ENCODE assay signal across 18 cellular contexts in the genomic region with DNA sequence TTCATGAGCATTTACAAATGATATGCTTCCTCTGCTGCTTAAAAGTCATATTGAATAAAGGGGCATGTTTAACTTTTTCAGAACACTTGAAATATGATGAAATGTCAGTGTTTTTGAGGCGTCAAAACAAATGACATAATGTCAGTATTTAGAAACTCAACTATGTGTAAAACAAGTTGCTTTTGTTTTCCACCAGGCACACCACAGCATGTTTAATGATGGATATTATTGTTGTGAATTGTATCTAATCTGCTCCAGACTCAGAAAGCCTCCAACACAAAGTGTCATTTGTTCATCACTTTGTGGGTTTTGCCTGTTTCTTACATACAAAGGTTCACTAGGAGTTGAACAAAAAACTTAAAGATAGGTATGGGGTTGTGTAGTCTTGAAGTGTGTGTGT.
DNase-seq lines count a peak whose midpoint lies in the region; ATAC-seq, FAIRE-seq and TF ChIP-seq lines count a peak whose summit lies in the region.
"Had no signal": no experiment of that assay in that cellular context is flagged by ENCODE, and none has a peak within 500 bp of the region (broad histone marks: within the 10 kb centered on the region; RNA-seq: fewer than 3 reads in every experiment).

No MANE protein-coding gene starts in this region.

- TF ChIP-seq RAD21 in A549 (conservative IDR thresholded peaks at IDR 0.05 in 1 of 2, IDR thresholded peaks at IDR 0.05 in 1 of 2): no peak
- no peak for TF ChIP-seq RAD21 in HepG2 (CRISPR knock-in tag; IDR thresholded peaks at IDR 0.05)

- H3K27me3 ChIP-seq in GM23248 (replicated peaks; ENCODE audit: insufficient read depth) (no peaks in the 10 kb centered on the region), HepG2 (ENCODE audit: control insufficient read depth in 1 of 2, insufficient read depth in 2 of 2, low read length in 2 of 2) (no peaks in the 10 kb centered on the region)
- H3K27me3 ChIP-seq: BE2C had no signal

- WGBS in A549 (ENCODE audit: missing lambda C conversion rate): 83% methylated on average over 1 of the region's 1 CpG
- 67 to 80% methylated on average over 1 of the region's 1 CpG for WGBS in GM23248 (ENCODE audit: low coverage in 1 of 2, low lambda C conversion rate in 2 of 2, missing lambda C conversion rate in 2 of 2), 2 experiments
- 2% methylated on average over 1 of the region's 1 CpG for WGBS in HepG2 (ENCODE audit: low lambda C conversion rate)

- TF ChIP-seq EP300 in A549 (IDR thresholded peaks at IDR 0.05) (no peak), HepG2 (IDR thresholded peaks at IDR 0.05; ENCODE audit: low read depth in 2 of 2, low read length in 2 of 2) (no peak), HepG2 (CRISPR knock-in tag; IDR thresholded peaks at IDR 0.05; ENCODE audit: borderline replicate concordance) (no peak)

- H3K9me3 ChIP-seq in A549 (no peaks in the 10 kb centered on the region), GM23248 (ENCODE audit: low read depth) (no peaks in the 10 kb centered on the region), HepG2 (ENCODE audit: low read length) (no peaks in the 10 kb centered on the region)
- H3K9me3 ChIP-seq: BE2C, Caco-2, HAP-1 had no signal

- CTCF ChIA-PET in A549 (lab: Yijun Ruan, JAX): no interaction called here
- CTCF ChIA-PET in HepG2 (lab: Yijun Ruan, JAX; ENCODE audit: low intra/inter-chr PET ratio, low total read pairs): no interaction called here

- H2AFZ ChIP-seq in GM23248 (no peak overlapping the region), HepG2 (ENCODE audit: low read length) (no peak overlapping the region)

- POLR2A ChIA-PET in A549 (lab: Yijun Ruan, JAX) (no interaction called here), HepG2 (lab: Yijun Ruan, JAX) (no interaction called here)

- H3K4me3 ChIP-seq in A549 (no peak overlapping the region), GM23248 (no peak overlapping the region), HepG2 (replicated peaks in 1 of 3; ENCODE audit: insufficient read depth in 1 of 3, low read depth in 2 of 3, low read length in 3 of 3) (no peak overlapping the region)
- H3K4me3 ChIP-seq: HAP-1 had no signal

- no TSS peak for BruUV-seq in HepG2 (replicated peaks; lab: Mats Ljungman, UMichigan)

- intact Hi-C loops in HepG2 (cut with micrococcal nuclease; ENCODE audit: unreplicated experiment): no loop called here

- peak; percentile 88 for FAIRE-seq in A549 (lab: Jason Lieb, UNC)
- no peak for FAIRE-seq in HepG2 (lab: Jason Lieb, UNC)
- FAIRE-seq: H1, HTR-8/SVneo had no signal

- H4K20me1 ChIP-seq in GM23248 (ENCODE audit: insufficient read depth): no peaks in the 10 kb centered on the region
- H4K20me1 ChIP-seq in HepG2 (ENCODE audit: insufficient read depth, low read length): no peaks in the 10 kb centered on the region

- TF ChIP-seq CTCF in A549 (IDR thresholded peaks at IDR 0.05) (no peak), HepG2 (CRISPR knock-in tag; IDR thresholded peaks at IDR 0.05) (no peak)

- H3K36me3 ChIP-seq in GM23248 (ENCODE audit: low read depth) (no peaks in the 10 kb centered on the region), HepG2 (replicated peaks in 1 of 2; ENCODE audit: control insufficient read depth in 1 of 2, insufficient read depth in 2 of 2, low read length in 2 of 2) (no peaks in the 10 kb centered on the region)
- H3K36me3 ChIP-seq: BE2C, HAP-1 had no signal

- no peak for TF ChIP-seq POLR2A in A549 (IDR thresholded peaks at IDR 0.05; ENCODE audit: low read length)
- no peak for TF ChIP-seq POLR2A in HepG2 (IDR thresholded peaks at IDR 0.05; ENCODE audit: insufficient read depth in 1 of 2, low read depth in 2 of 2, low read length in 2 of 2)

- H3K9me2 ChIP-seq in GM23248 (ENCODE audit: insufficient read depth): no peaks in the 10 kb centered on the region

- H3F3A ChIP-seq in GM23248 (ENCODE audit: insufficient read depth): no peaks in the 10 kb centered on the region

- H3K27ac ChIP-seq in A549 (no peak overlapping the region), GM23248 (no peak overlapping the region), HepG2 (ENCODE audit: extremely low read length, insufficient read depth, low read length) (no peak overlapping the region)

- no peaks in the 10 kb centered on the region for H3K79me2 ChIP-seq in GM23248 (ENCODE audit: insufficient read depth)
- no peaks in the 10 kb centered on the region for H3K79me2 ChIP-seq in HepG2 (ENCODE audit: insufficient read depth, low read length)

- H3K4me1 ChIP-seq in A549 (no peaks in the 10 kb centered on the region), GM23248 (ENCODE audit: insufficient read depth) (no peaks in the 10 kb centered on the region), HepG2 (ENCODE audit: insufficient read depth, low read length) (no peaks in the 10 kb centered on the region)
- H3K4me1 ChIP-seq: BE2C, Caco-2, HAP-1 had no signal

- no peak overlapping the region for H3K4me2 ChIP-seq in A549
- no peak overlapping the region for H3K4me2 ChIP-seq in GM23248 (ENCODE audit: unreplicated experiment)
- no peak overlapping the region for H3K4me2 ChIP-seq in HepG2 (ENCODE audit: low read depth, low read length)

- DNase-seq in A549 (ENCODE audit: low read depth in 1 of 2, low spot score in 1 of 2) (no peak), GM23248 (peak; percentile 1), globus pallidus (ENCODE audit: low spot score) (peak; percentile 15), superior temporal gyrus (ENCODE audit: extremely low spot score) (peak; percentile 58), GDM1 (lab: John Stamatoyannopoulos, UW) (no peak), HepG2 (ENCODE audit: low spot score) (no peak)
- no peak for DNase-seq in effector CD4-positive, alpha-beta T cell
- DNase-seq: 8988T; ACHN; BE2C; Caco-2; CD8-positive, alpha-beta T cell; DND-41; GF-D8; HFFc6 had no signal

- H3K9ac ChIP-seq in GM23248 (no peak overlapping the region), HepG2 (ENCODE audit: insufficient read depth, low read depth, low read length) (no peak overlapping the region)

- ATAC-seq in A549: no peak
- no peak for ATAC-seq in HepG2
- ATAC-seq: CD8-positive, alpha-beta T cell had no signal

- in situ Hi-C loops in GM23248 (cut with MboI) (no loop called here), HepG2 (cut with HindIII; ENCODE audit: extremely low pct_ligation_motif_present, low pct_unique_long_range_greater_than_20kb) (no loop called here)

TF ChIP-seq in A549, 52 proteins besides CTCF, POLR2A, EP300 and RAD21 (continues in another document):
- no peak for TF ChIP-seq MYC (IDR thresholded peaks at IDR 0.05; ENCODE audit: borderline replicate concordance, low read length)
- no peak for TF ChIP-seq SREBF2 (IDR thresholded peaks at IDR 0.05)
- no peak for TF ChIP-seq RCOR1 (IDR thresholded peaks at IDR 0.05; ENCODE audit: low read depth, low read length)
- no peak for TF ChIP-seq PHF8 (IDR thresholded peaks at IDR 0.05; ENCODE audit: borderline replicate concordance, low read depth)
- TF ChIP-seq HEYL (CRISPR knock-in tag; IDR thresholded peaks at IDR 0.05): no peak
- TF ChIP-seq MAFK (IDR thresholded peaks at IDR 0.05; ENCODE audit: partially characterized antibody): no peak
- TF ChIP-seq CBX2 (IDR thresholded peaks at IDR 0.05; ENCODE audit: borderline replicate concordance, low read depth): no peak
- TF ChIP-seq, protein P1, sequence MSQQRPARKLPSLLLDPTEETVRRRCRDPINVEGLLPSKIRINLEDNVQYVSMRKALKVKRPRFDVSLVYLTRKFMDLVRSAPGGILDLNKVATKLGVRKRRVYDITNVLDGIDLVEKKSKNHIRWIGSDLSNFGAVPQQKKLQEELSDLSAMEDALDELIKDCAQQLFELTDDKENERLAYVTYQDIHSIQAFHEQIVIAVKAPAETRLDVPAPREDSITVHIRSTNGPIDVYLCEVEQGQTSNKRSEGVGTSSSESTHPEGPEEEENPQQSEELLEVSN (IDR thresholded peaks at IDR 0.05; ENCODE audit: borderline replicate concordance, low read depth): no peak
- TF ChIP-seq, protein P2, sequence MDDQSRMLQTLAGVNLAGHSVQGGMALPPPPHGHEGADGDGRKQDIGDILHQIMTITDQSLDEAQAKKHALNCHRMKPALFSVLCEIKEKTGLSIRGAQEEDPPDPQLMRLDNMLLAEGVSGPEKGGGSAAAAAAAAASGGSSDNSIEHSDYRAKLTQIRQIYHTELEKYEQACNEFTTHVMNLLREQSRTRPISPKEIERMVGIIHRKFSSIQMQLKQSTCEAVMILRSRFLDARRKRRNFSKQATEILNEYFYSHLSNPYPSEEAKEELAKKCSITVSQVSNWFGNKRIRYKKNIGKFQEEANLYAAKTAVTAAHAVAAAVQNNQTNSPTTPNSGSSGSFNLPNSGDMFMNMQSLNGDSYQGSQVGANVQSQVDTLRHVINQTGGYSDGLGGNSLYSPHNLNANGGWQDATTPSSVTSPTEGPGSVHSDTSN (IDR thresholded peaks at IDR 0.05): no peak
- no peak for TF ChIP-seq TP53 (CRISPR knock-in tag; IDR thresholded peaks at IDR 0.05)

TF ChIP-seq in HepG2, 621 proteins besides CTCF, POLR2A, EP300 and RAD21 (continues in another document):
- no peak for TF ChIP-seq SOX13 (IDR thresholded peaks at IDR 0.05)
- no peak for TF ChIP-seq SOX13 (CRISPR knock-in tag; conservative IDR thresholded peaks at IDR 0.05 in 1 of 2, IDR thresholded peaks at IDR 0.05 in 1 of 2)
- TF ChIP-seq HES4 (CRISPR knock-in tag; IDR thresholded peaks at IDR 0.05; ENCODE audit: borderline replicate concordance): no peak
- no peak for TF ChIP-seq FOXA1 (IDR thresholded peaks at IDR 0.05)
- TF ChIP-seq FOXA1 (CRISPR knock-in tag; IDR thresholded peaks at IDR 0.05): no peak
- no peak for TF ChIP-seq HIVEP1 (CRISPR knock-in tag; IDR thresholded peaks at IDR 0.05)
- TF ChIP-seq ZNF709 (CRISPR knock-in tag; IDR thresholded peaks at IDR 0.05): no peak
- TF ChIP-seq SUZ12 (IDR thresholded peaks at IDR 0.05; ENCODE audit: low read depth, low read length): no peak
- TF ChIP-seq TAF1 (CRISPR knock-in tag; IDR thresholded peaks at IDR 0.05): no peak
- TF ChIP-seq, protein P3, sequence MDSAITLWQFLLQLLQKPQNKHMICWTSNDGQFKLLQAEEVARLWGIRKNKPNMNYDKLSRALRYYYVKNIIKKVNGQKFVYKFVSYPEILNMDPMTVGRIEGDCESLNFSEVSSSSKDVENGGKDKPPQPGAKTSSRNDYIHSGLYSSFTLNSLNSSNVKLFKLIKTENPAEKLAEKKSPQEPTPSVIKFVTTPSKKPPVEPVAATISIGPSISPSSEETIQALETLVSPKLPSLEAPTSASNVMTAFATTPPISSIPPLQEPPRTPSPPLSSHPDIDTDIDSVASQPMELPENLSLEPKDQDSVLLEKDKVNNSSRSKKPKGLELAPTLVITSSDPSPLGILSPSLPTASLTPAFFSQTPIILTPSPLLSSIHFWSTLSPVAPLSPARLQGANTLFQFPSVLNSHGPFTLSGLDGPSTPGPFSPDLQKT (CRISPR knock-in tag; IDR thresholded peaks at IDR 0.05; ENCODE audit: borderline replicate concordance): no peak

Comparison
In these comparisons a context has a peak if more than half of its experiments do, and no peak if none do; other contexts are left out.
1. DNase-seq: peak in GM23248 (single experiment), globus pallidus (single experiment) and superior temporal gyrus (single experiment); none in A549 (0 of 2), GDM1 (single experiment), effector CD4-positive, alpha-beta T cell (single experiment) and HepG2 (single experiment).